1 cellular context compared by ENCODE assay signal in the genomic region with DNA sequence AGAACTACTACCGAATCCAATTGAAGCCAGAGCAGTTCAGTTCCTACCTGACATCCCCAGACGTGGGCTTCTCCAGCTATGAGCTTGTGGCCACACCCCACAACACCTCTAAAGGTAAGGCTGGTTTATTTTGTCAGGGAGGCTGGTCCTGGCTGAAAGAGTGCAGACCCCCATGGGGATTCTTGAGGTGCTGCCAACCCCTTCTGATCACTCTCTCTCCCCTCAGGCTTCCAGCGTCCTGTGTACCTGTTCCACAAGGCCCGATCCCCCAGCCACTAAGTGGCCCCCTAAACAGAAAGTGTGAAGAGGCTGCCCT.
A peak's percentile ranks its signal among the peaks of the same experiment; 100 is the strongest.
TF ChIP-seq lines count a peak whose summit lies in the region.

No MANE protein-coding gene starts in this region.

TF ChIP-seq in HepG2, 621 proteins besides CTCF, POLR2A, EP300 and RAD21:
- no peak for TF ChIP-seq ELF3 (CRISPR knock-in tag; IDR thresholded peaks at IDR 0.05)
- TF ChIP-seq PAX8 (CRISPR knock-in tag; IDR thresholded peaks at IDR 0.05; ENCODE audit: borderline replicate concordance), result no peak
- TF ChIP-seq CHD2 (IDR thresholded peaks at IDR 0.05; ENCODE audit: low read depth, low read length), result no peak
- no peak for TF ChIP-seq YY1 (IDR thresholded peaks at IDR 0.05; ENCODE audit: insufficient read depth, insufficient replicate concordance, low read depth, low read length)
- TF ChIP-seq ERF (CRISPR knock-in tag; IDR thresholded peaks at IDR 0.05), result no peak
- TF ChIP-seq ZFP90 (CRISPR knock-in tag; IDR thresholded peaks at IDR 0.05; ENCODE audit: borderline replicate concordance), result no peak
- TF ChIP-seq PPARG (CRISPR knock-in tag; conservative IDR thresholded peaks at IDR 0.05), result no peak
- peak; percentile 39; the same call in 1 of the 2 replicates for TF ChIP-seq RBFOX2 (IDR thresholded peaks at IDR 0.05; ENCODE audit: low read depth, low read length)
- no peak for TF ChIP-seq EHMT2 (IDR thresholded peaks at IDR 0.05; ENCODE audit: borderline replicate concordance, low read depth, low read length)
